ENCODE assay signal across 20 cellular contexts in the genomic region with DNA sequence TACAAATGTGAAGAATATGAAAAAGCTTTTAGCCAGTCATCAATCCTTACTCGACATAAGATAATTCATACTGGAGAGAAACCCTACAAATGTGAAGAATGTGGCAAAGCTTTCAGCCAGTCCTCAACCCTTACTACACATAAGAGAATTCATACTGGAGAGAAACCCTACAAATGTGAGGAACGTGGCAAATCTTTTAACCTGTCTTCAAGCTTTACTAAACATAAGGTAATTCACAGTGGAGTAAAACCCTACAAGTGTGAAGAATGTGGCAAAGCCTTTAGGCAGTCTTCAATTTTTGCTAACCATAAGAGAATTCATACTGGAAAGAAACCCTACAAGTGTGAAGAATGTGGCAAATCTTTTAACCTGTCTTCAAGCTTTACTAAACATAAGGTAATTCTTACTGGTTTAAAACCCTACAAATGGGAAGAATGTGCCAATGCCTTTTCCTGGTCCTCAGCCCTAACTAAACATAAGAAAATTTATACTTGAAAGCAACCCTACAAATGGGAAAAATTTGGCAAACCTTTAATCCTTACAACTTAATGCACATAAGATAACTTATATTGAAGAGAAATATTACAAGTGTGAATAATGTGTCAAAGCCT.
DNase-seq lines count a peak whose midpoint lies in the region; ATAC-seq, FAIRE-seq and TF ChIP-seq lines count a peak whose summit lies in the region.
"Had no signal": no experiment of that assay in that cellular context is flagged by ENCODE, and none has a peak within 500 bp of the region (broad histone marks: within the 10 kb centered on the region; RNA-seq: fewer than 3 reads in every experiment).

No MANE protein-coding gene starts in this region.

- H4K5ac ChIP-seq in H1 (ENCODE audit: insufficient read length, low read depth, low read length) = no peak overlapping the region

- no peak overlapping the region for H3K4ac ChIP-seq in H1 (replicated peaks; ENCODE audit: insufficient read length, low read depth, low read length)

- CTCF ChIA-PET in HCT116 (lab: Charles Lee) = no interaction called here
- CTCF ChIA-PET in GM12878 (lab: Yijun Ruan, JAX) = no interaction called here
- CTCF ChIA-PET in H1 (lab: Charles Lee; ENCODE audit: partially characterized antibody) = no interaction called here

- H3K27ac ChIP-seq in HCT116 (ENCODE audit: low read depth, low read length) (no peak overlapping the region), GM12878 (ENCODE audit: control insufficient read depth, insufficient read depth) (no peak overlapping the region), H1 (ENCODE audit: low read depth, low read length) (no peak overlapping the region), thyroid gland (no peak overlapping the region)
- H3K27ac ChIP-seq: 22Rv1, A549, BLaER1, GM23248 had no signal

- H3K9me2 ChIP-seq in HCT116 (ENCODE audit: insufficient read depth) = no peaks in the 10 kb centered on the region

- FAIRE-seq in GM12878 (lab: Jason Lieb, UNC) = no peak
- FAIRE-seq in H1 (lab: Jason Lieb, UNC) = no peak
- FAIRE-seq: A549, GM12891, GM19239, H54, HTR-8/SVneo had no signal

- RAD21 ChIA-PET in HCT116 (lab: Charles Lee; ENCODE audit: low non-redundant PET in 1 of 2, low total read pairs in 2 of 2, uncharacterized antibody in 2 of 2, unreplicated experiment in 2 of 2) (no interaction called here), GM12878 (lab: Charles Lee; ENCODE audit: unreplicated experiment) (no interaction called here)

- H2AFZ ChIP-seq in HCT116 (ENCODE audit: low read depth, low read length, poor library complexity, severe bottlenecking) = no peak overlapping the region
- H2AFZ ChIP-seq in GM12878 (ENCODE audit: control insufficient read depth, low read depth, low read length) = no peak overlapping the region
- H2AFZ ChIP-seq in H1 (ENCODE audit: low read length) = no peak overlapping the region
- H2AFZ ChIP-seq: GM23248 had no signal

- POLR2A ChIA-PET in HCT116 (lab: Charles Lee) (no interaction called here), GM12878 (lab: Charles Lee) (no interaction called here), H1 (lab: Charles Lee; ENCODE audit: partially characterized antibody) (no interaction called here)

- no peaks in the 10 kb centered on the region for H4K20me1 ChIP-seq in HCT116 (ENCODE audit: insufficient read depth)
- H4K20me1 ChIP-seq in GM12878 (ENCODE audit: control insufficient read depth, insufficient read depth) = no peaks in the 10 kb centered on the region
- no peaks in the 10 kb centered on the region for H4K20me1 ChIP-seq in H1 (replicated peaks in 1 of 2; ENCODE audit: control insufficient read depth in 1 of 2, insufficient read depth in 2 of 2, low read length in 2 of 2)
- H4K20me1 ChIP-seq: BLaER1 had no signal

- in situ Hi-C loops in GM12878 (cut with MboI) = no loop called here

- no peak for TF ChIP-seq POLR2A in HCT116 (IDR thresholded peaks at IDR 0.05; ENCODE audit: borderline replicate concordance, extremely low read depth, insufficient read depth, insufficient read length)
- no peak for TF ChIP-seq POLR2A in GM12878 (IDR thresholded peaks at IDR 0.05; ENCODE audit: low read depth, low read length)
- no peak for TF ChIP-seq POLR2A in H1 (IDR thresholded peaks at IDR 0.05; ENCODE audit: control extremely low read depth in 1 of 2, low read depth in 2 of 2, low read length in 2 of 2)
- TF ChIP-seq POLR2A in thyroid gland (IDR thresholded peaks at IDR 0.05) = no peak

- H3K79me1 ChIP-seq in H1 (ENCODE audit: low read depth, low read length) = no peaks in the 10 kb centered on the region

- BruUV-seq in HCT116 (replicated peaks; lab: Mats Ljungman, UMichigan) = no TSS peak
- no TSS peak for BruUV-seq in GM12878 (replicated peaks; lab: Mats Ljungman, UMichigan)

- H3K56ac ChIP-seq in H1 (replicated peaks; ENCODE audit: insufficient read length, low read depth, low read length) = no peak overlapping the region

- 0% methylated on average over 2 of the region's 2 CpGs for WGBS in GM12878 (ENCODE audit: insufficient coverage, insufficient replicate concordance, low lambda C conversion rate, missing lambda C conversion rate)
- WGBS in H1 (ENCODE audit: extremely low coverage in 1 of 2, insufficient coverage in 1 of 2, insufficient read length in 1 of 2, insufficient replicate concordance in 2 of 2, low coverage in 1 of 2, low lambda C conversion rate in 2 of 2, missing lambda C conversion rate in 1 of 2), 2 experiments = 69% methylated on average over 2 of the region's 2 CpGs; no CpG with 5 or more reads in 1 of the 2 experiments
- WGBS in thyroid gland, 2 donors = 89 to 90% methylated on average over 2 of the region's 2 CpGs

- H2BK120ac ChIP-seq in H1 (replicated peaks; ENCODE audit: low read depth, low read length) = no peak overlapping the region

- SMC1A ChIA-PET in GM12878 (lab: Charles Lee; ENCODE audit: uncharacterized antibody, unreplicated experiment) = no interaction called here

- TF ChIP-seq RAD21 in HCT116 (IDR thresholded peaks at IDR 0.05; ENCODE audit: low read depth) = no peak
- TF ChIP-seq RAD21 in GM12878 (IDR thresholded peaks at IDR 0.05; ENCODE audit: insufficient read depth, low read depth, low read length) = no peak
- no peak for TF ChIP-seq RAD21 in H1 (IDR thresholded peaks at IDR 0.05 in 1 of 2, conservative IDR thresholded peaks at IDR 0.05 in 1 of 2; ENCODE audit: low read depth in 2 of 2, low read length in 2 of 2)

- ATAC-seq in HCT116 (no peak), GM12878 (no peak)
- ATAC-seq: A549 had no signal

- H3K36me3 ChIP-seq in HCT116 (ENCODE audit: control insufficient read depth in 1 of 2, insufficient read depth in 2 of 2, low read length in 2 of 2) (no peaks in the 10 kb centered on the region), GM12878 (ENCODE audit: control insufficient read depth in 2 of 2, insufficient read depth in 2 of 2, low read length in 1 of 2) (no peaks in the 10 kb centered on the region), H1 (ENCODE audit: control insufficient read depth in 2 of 4, insufficient read depth in 4 of 4, low read length in 3 of 4) (no peaks in the 10 kb centered on the region), thyroid gland (no peaks in the 10 kb centered on the region)
- H3K36me3 ChIP-seq: BLaER1 had no signal

- no peak overlapping the region for H3K14ac ChIP-seq in H1 (ENCODE audit: insufficient read length)

- H3K23me2 ChIP-seq in H1 (ENCODE audit: low read depth, low read length) = no peaks in the 10 kb centered on the region

- H4K8ac ChIP-seq in H1 (ENCODE audit: extremely low read depth, insufficient read depth, low read length) = no peak overlapping the region

- TF ChIP-seq CTCF in HCT116 (IDR thresholded peaks at IDR 0.05 in 2 of 3, conservative IDR thresholded peaks at IDR 0.05 in 1 of 3; ENCODE audit: borderline replicate concordance in 1 of 3, insufficient read depth in 1 of 3, low read depth in 2 of 3, low read length in 2 of 3) (no peak), GM12878 (IDR thresholded peaks at IDR 0.05 in 2 of 3, conservative IDR thresholded peaks at IDR 0.05 in 1 of 3; ENCODE audit: control insufficient read depth in 2 of 3, extremely low read depth in 1 of 3, insufficient read depth in 1 of 3, low read depth in 3 of 3, low read length in 3 of 3) (no peak), H1 (IDR thresholded peaks at IDR 0.05; ENCODE audit: control extremely low read depth in 1 of 3, insufficient read depth in 1 of 3, low read depth in 1 of 3, low read length in 3 of 3) (no peak), fibroblast of the aortic adventitia (IDR thresholded peaks at IDR 0.05; ENCODE audit: insufficient read depth, low read length) (no peak), thyroid gland (IDR thresholded peaks at IDR 0.05) (no peak)

- H3K9ac ChIP-seq in HCT116 (ENCODE audit: low read length) (no peak overlapping the region), GM12878 (ENCODE audit: control insufficient read depth, insufficient read depth, low read length) (no peak overlapping the region), H1 (replicated peaks in 1 of 4; ENCODE audit: extremely low read depth in 1 of 4, low read depth in 3 of 4, low read length in 3 of 4) (no peak overlapping the region)
- H3K9ac ChIP-seq: BLaER1, GM23248 had no signal

- H3K23ac ChIP-seq in H1 (ENCODE audit: insufficient read length) = no peak overlapping the region

- H3K4me2 ChIP-seq in HCT116 (ENCODE audit: low read length) = no peak overlapping the region
- H3K4me2 ChIP-seq in GM12878 (ENCODE audit: control insufficient read depth, insufficient read depth) = no peak overlapping the region
- H3K4me2 ChIP-seq in H1 (ENCODE audit: insufficient read depth in 1 of 2, low read depth in 2 of 2, low read length in 2 of 2) = no peak overlapping the region
- H3K4me2 ChIP-seq: A549, BLaER1 had no signal

- H2BK12ac ChIP-seq in H1 (ENCODE audit: low read depth, low read length) = no peak overlapping the region

- no peak overlapping the region for H2BK15ac ChIP-seq in H1 (ENCODE audit: low read length)

- H3K18ac ChIP-seq in H1 (ENCODE audit: extremely low read depth, low read length) = no peak overlapping the region

- H3K79me2 ChIP-seq in HCT116 (ENCODE audit: insufficient read depth, low read length) (no peaks in the 10 kb centered on the region), GM12878 (ENCODE audit: control insufficient read depth, insufficient read depth, low read length) (no peaks in the 10 kb centered on the region), H1 (ENCODE audit: control insufficient read depth in 1 of 2, insufficient read depth in 2 of 2, low read length in 2 of 2) (no peaks in the 10 kb centered on the region)

- no peaks in the 10 kb centered on the region for H3K27me3 ChIP-seq in HCT116 (ENCODE audit: insufficient read depth, low read length)
- H3K27me3 ChIP-seq in GM12878 (replicated peaks in 1 of 2; ENCODE audit: control insufficient read depth in 2 of 2, insufficient read depth in 2 of 2, low read length in 1 of 2) = no peaks in the 10 kb centered on the region
- H3K27me3 ChIP-seq in H1 (replicated peaks in 1 of 4; ENCODE audit: control insufficient read depth in 3 of 4, extremely low read depth in 1 of 4, insufficient read depth in 3 of 4, low read length in 3 of 4) = no peaks in the 10 kb centered on the region
- no peaks in the 10 kb centered on the region for H3K27me3 ChIP-seq in thyroid gland
- H3K27me3 ChIP-seq: BLaER1 had no signal

- no peak overlapping the region for H3K4me3 ChIP-seq in HCT116 (replicated peaks in 1 of 2; ENCODE audit: low read depth in 1 of 2, low read length in 2 of 2)
- H3K4me3 ChIP-seq in GM12878 = no peak overlapping the region
- H3K4me3 ChIP-seq in H1 (ENCODE audit: extremely low read depth in 1 of 4, insufficient read depth in 2 of 4, low read depth in 3 of 4, low read length in 4 of 4) = no peak overlapping the region
- no peak overlapping the region for H3K4me3 ChIP-seq in fibroblast of the aortic adventitia (ENCODE audit: low read depth, low read length)
- H3K4me3 ChIP-seq in thyroid gland (replicated peaks in 1 of 3) = no peak overlapping the region
- H3K4me3 ChIP-seq: A549, BLaER1, GM23248 had no signal

- no peak overlapping the region for H2BK5ac ChIP-seq in H1 (ENCODE audit: low read depth, low read length)

- H2BK20ac ChIP-seq in H1 (ENCODE audit: low read length) = no peak overlapping the region

- TF ChIP-seq EP300 in GM12878 (IDR thresholded peaks at IDR 0.05; ENCODE audit: borderline replicate concordance in 1 of 2, control insufficient read depth in 1 of 2, low read depth in 2 of 2, low read length in 2 of 2) (no peak), H1 (IDR thresholded peaks at IDR 0.05; ENCODE audit: borderline replicate concordance in 1 of 2, low read depth in 2 of 2, low read length in 2 of 2) (no peak)

- no peak overlapping the region for H4K91ac ChIP-seq in H1 (replicated peaks; ENCODE audit: insufficient read length, low read length)

- no peaks in the 10 kb centered on the region for H3K4me1 ChIP-seq in HCT116 (ENCODE audit: control insufficient read depth in 1 of 2, insufficient read depth in 2 of 2, low read length in 2 of 2)
- no peaks in the 10 kb centered on the region for H3K4me1 ChIP-seq in GM12878 (ENCODE audit: control insufficient read depth, insufficient read depth, low read length)
- H3K4me1 ChIP-seq in H1 (replicated peaks in 1 of 4; ENCODE audit: control insufficient read depth in 3 of 4, insufficient read depth in 4 of 4, low read length in 3 of 4) = no peaks in the 10 kb centered on the region
- no peaks in the 10 kb centered on the region for H3K4me1 ChIP-seq in thyroid gland
- H3K4me1 ChIP-seq: A549, BLaER1 had no signal

- intact Hi-C loops in HCT116 (cut with micrococcal nuclease) = no loop called here
- intact Hi-C loops in GM12878 (cut with micrococcal nuclease; ENCODE audit: unreplicated experiment) = no loop called here
- intact Hi-C loops in thyroid gland (cut with DNase I) = no loop called here

- no peak overlapping the region for H2AK5ac ChIP-seq in H1 (ENCODE audit: low read depth, low read length)

- no peak for DNase-seq in HCT116 (ENCODE audit: low read depth, low spot score)
- no peak for DNase-seq in GM12878 (ENCODE audit: low read depth, low spot score)
- no peak for DNase-seq in H1 (ENCODE audit: low read depth in 1 of 2, low spot score in 2 of 2)
- peak; percentile 0 for DNase-seq in fibroblast of the aortic adventitia (ENCODE audit: low read depth)
- DNase-seq in stimulated activated CD4-positive, alpha-beta T cell treated with anti-CD3 and anti-CD28 coated beads, Interleukin-4, amount 100 ng/mL, for 1 hour = no peak
- no peak for DNase-seq in thyroid gland
- DNase-seq in activated naive CD4-positive, alpha-beta T cell treated with anti-CD3 and anti-CD28 coated beads, Interleukin-2, amount 50 U/mL, for 16 hours = no peak
- DNase-seq: CD4-positive, alpha-beta memory T cell; DND-41; EL; GM23248; HCEC 1CT; IMR-90 had no signal

- peaks cover 6 to 13% of the 10 kb centered on the region in 2 experiments; a peak in 3 of 4 replicates for H3K9me3 ChIP-seq in HCT116 (ENCODE audit: control insufficient read depth in 1 of 2, insufficient read depth in 1 of 2, low read depth in 1 of 2, low read length in 2 of 2)
- no peaks in the 10 kb centered on the region; the same call in 2 of the 3 replicates for H3K9me3 ChIP-seq in GM12878 (replicated peaks; ENCODE audit: control insufficient read depth, insufficient read depth, low read length)
- peaks cover 33 to 38% of the 10 kb centered on the region in 2 experiments for H3K9me3 ChIP-seq in H1 (ENCODE audit: insufficient read depth in 2 of 2, low read depth in 1 of 2, low read length in 1 of 2)
- no peaks in the 10 kb centered on the region for H3K9me3 ChIP-seq in thyroid gland
